1 cellular context compared by ENCODE assay signal in genomic region chr10:71608863-71609768, GRCh38.
TF ChIP-seq lines count a peak whose summit lies in the region.

No MANE protein-coding gene starts in this region.

TF ChIP-seq in K562, 482 proteins besides CTCF, POLR2A, EP300 and RAD21 (continued from another document):
- peak; percentile 32; the same call in 1 of the 2 replicates for TF ChIP-seq VEZF1 (CRISPR knock-in tag; IDR thresholded peaks at IDR 0.05)
TF ChIP-seq in K562: peak in this region for 16.
